8 cellular contexts compared by ENCODE assay signal in genomic region chr12:109998904-109999648, GRCh38. TPM values are rescaled to one million over a fixed set of nuclear protein-coding genes. Genes with fewer than 3 reads are reported as not detected.
DNase-seq lines count a peak whose midpoint lies in the region; ATAC-seq and TF ChIP-seq lines count a peak whose summit lies in the region.

Gene ANKRD13A (plus strand): TSS chr12:109999430. CDS start chr12:109999689, 259 bp downstream.

- peak within 1 kb of the TSS; percentile 74 for H3K4me3 ChIP-seq in Caco-2 (ENCODE audit: low read depth, low read length)
- peak within 1 kb of the TSS; percentile 75 to 94 for H3K4me3 ChIP-seq in mucosa of rectum (ENCODE audit: low read length in 2 of 2)

- peak within 1 kb of the TSS; percentile 80 to 85 for H3K27ac ChIP-seq in mucosa of rectum (ENCODE audit: low read depth in 2 of 2, low read length in 2 of 2)

- TF ChIP-seq CTCF in Caco-2 (IDR thresholded peaks at IDR 0.05; ENCODE audit: insufficient read depth in 1 of 2, low read depth in 1 of 2, low read length in 1 of 2, severe bottlenecking in 1 of 2, unreplicated experiment in 1 of 2), result no peak

- no peaks in the 10 kb centered on the region; the same call in 1 of the 2 replicates for H3K36me3 ChIP-seq in Caco-2 (ENCODE audit: control insufficient read depth, insufficient read depth, low read length)
- H3K36me3 ChIP-seq in mucosa of rectum (ENCODE audit: control insufficient read depth in 2 of 2, insufficient read depth in 2 of 2, low read length in 2 of 2), result no peaks in the 10 kb centered on the region

- H3K27ac Mint-ChIP-seq in Caco-2 (ENCODE audit: unreplicated experiment), result peak within 1 kb of the TSS; percentile 100
- H3K27ac Mint-ChIP-seq in activated T-cell treated with anti-CD3 and anti-CD28 coated beads, Interleukin-2, amount 50 U/mL, for 24 hours, result peak within 1 kb of the TSS; percentile 98

- H3K36me3 Mint-ChIP-seq in Caco-2 (ENCODE audit: insufficient read depth, unreplicated experiment), result peaks cover 24% of the 10 kb centered on the region
- H3K36me3 Mint-ChIP-seq in activated T-cell treated with anti-CD3 and anti-CD28 coated beads, Interleukin-2, amount 50 U/mL, for 24 hours (ENCODE audit: low read depth), result peaks cover 35% of the 10 kb centered on the region

- CTCF ChIA-PET in Caco-2 (lab: Charles Lee), result interaction anchor here (0.6 kb wide), 1 partner anchor 1267 kb away, joined by 3 read pairs; no protein-coding TSS in a partner anchor

- no peaks in the 10 kb centered on the region for H3K27me3 Mint-ChIP-seq in Caco-2 (ENCODE audit: insufficient read depth, unreplicated experiment)
- H3K27me3 Mint-ChIP-seq in activated T-cell treated with anti-CD3 and anti-CD28 coated beads, Interleukin-2, amount 50 U/mL, for 24 hours, result no peaks in the 10 kb centered on the region

- DNase-seq in Caco-2 (peak; percentile 91 to 92), KG1 (lab: John Stamatoyannopoulos, UW) (peak; percentile 83), erythroblast (lab: John Stamatoyannopoulos, UW) (peak; percentile 95 to 97)
- DNase-seq in activated T-cell treated with anti-CD3 and anti-CD28 coated beads, Interleukin-2, amount 50 U/mL, for 24 hours, result peak; percentile 91
- DNase-seq in stimulated activated CD8-positive, alpha-beta memory T cell treated with anti-CD3 and anti-CD28 coated beads, Interleukin-4, amount 100 ng/mL, for 4 hours (ENCODE audit: low read depth in 2 of 2, low spot score in 1 of 2), result peak; percentile 71 to 72

- no peaks in the 10 kb centered on the region for H3K9me3 Mint-ChIP-seq in Caco-2 (ENCODE audit: unreplicated experiment)
- H3K9me3 Mint-ChIP-seq in activated T-cell treated with anti-CD3 and anti-CD28 coated beads, Interleukin-2, amount 50 U/mL, for 24 hours, result no peaks in the 10 kb centered on the region

- peak within 1 kb of the TSS; percentile 91 for H3K4me3 Mint-ChIP-seq in Caco-2 (ENCODE audit: unreplicated experiment)
- peak within 1 kb of the TSS; percentile 99 for H3K4me3 Mint-ChIP-seq in activated T-cell treated with anti-CD3 and anti-CD28 coated beads, Interleukin-2, amount 50 U/mL, for 24 hours

- H3K9me3 ChIP-seq in Caco-2 (no peaks in the 10 kb centered on the region), mucosa of rectum (ENCODE audit: control insufficient read depth in 2 of 2, low read length in 2 of 2) (no peaks in the 10 kb centered on the region)

- H3K9ac ChIP-seq in mucosa of rectum (ENCODE audit: low read depth in 1 of 2, low read length in 2 of 2), result peak within 1 kb of the TSS; percentile 86 to 90

- H3K27me3 ChIP-seq in Caco-2 (replicated peaks; ENCODE audit: control insufficient read depth, insufficient read depth, low read length) (no peaks in the 10 kb centered on the region), mucosa of rectum (ENCODE audit: control insufficient read depth in 2 of 2, insufficient read depth in 2 of 2, low read length in 2 of 2) (no peaks in the 10 kb centered on the region)

- ATAC-seq in GM21529 (IDR thresholded peaks at IDR 0.05; ENCODE audit: unreplicated experiment), result peak; percentile 46

- H3K4me1 Mint-ChIP-seq in Caco-2 (ENCODE audit: low read depth, unreplicated experiment), result peaks cover 28% of the 10 kb centered on the region
- peaks cover 69% of the 10 kb centered on the region for H3K4me1 Mint-ChIP-seq in activated T-cell treated with anti-CD3 and anti-CD28 coated beads, Interleukin-2, amount 50 U/mL, for 24 hours (ENCODE audit: low read depth)

- TF ChIP-seq POLR2A in erythroblast (IDR thresholded peaks at IDR 0.05; ENCODE audit: low read length), result peak; percentile 75

- intact Hi-C loops in Caco-2 (cut with micrococcal nuclease; ENCODE audit: unreplicated experiment), result loop anchor here (5.0 kb wide), 1 partner anchor 38 kb away; no protein-coding TSS in a partner anchor

- H3K4me1 ChIP-seq in Caco-2 (peaks cover 19% of the 10 kb centered on the region), mucosa of rectum (ENCODE audit: control insufficient read depth in 2 of 2, insufficient read depth in 2 of 2, low read length in 2 of 2) (peaks cover 25 to 31% of the 10 kb centered on the region in 2 donors)

- POLR2A ChIA-PET in Caco-2 (lab: Charles Lee), result interaction anchor here (0.8 kb wide), 1 partner anchor 596 kb away, joined by 7 read pairs; no protein-coding TSS in a partner anchor

- no TSS peak for BruUV-seq in Caco-2 (replicated peaks; lab: Mats Ljungman, UMichigan)

TF ChIP-seq in PFSK-1, 5 proteins besides CTCF, POLR2A, EP300 and RAD21:
- TF ChIP-seq POLR2AphosphoS5 (IDR thresholded peaks at IDR 0.05; ENCODE audit: low read depth, low read length) (peak; percentile 59; the same call in 1 of the 2 replicates), REST (IDR thresholded peaks at IDR 0.05; ENCODE audit: insufficient read depth in 1 of 2, low read depth in 2 of 2, low read length in 2 of 2) (0 out of 4 replicates have a peak, but pooled peaks of 1 of the 2 experiments have one; percentile 2), FOXP2 (optimal IDR thresholded peaks at IDR 0.05; ENCODE audit: borderline replicate concordance, extremely low read depth, extremely low read length, insufficient read depth) (peak; percentile 54), TAF1 (IDR thresholded peaks at IDR 0.05; ENCODE audit: borderline replicate concordance, insufficient read depth, low read length) (peak; percentile 94), SIN3A (IDR thresholded peaks at IDR 0.05; ENCODE audit: borderline replicate concordance, insufficient read depth, low read length) (peak; percentile 62; the same call in 1 of the 2 replicates)

RNA-seq across cellular contexts. Expression of gene ANKRD13A, which starts in this region (rescaled TPM):
- 42.2 and 47.2 TPM in 2 replicates for total RNA-seq in Caco-2 (2022)
- 17.0 TPM for polyA plus RNA-seq in PFSK-1 (2012; ENCODE audit: insufficient read length, low read depth)

Comparison
In these comparisons a context has a peak if more than half of its experiments do, and no peak if none do; other contexts are left out.
1. Peak in every context shown above with its lines: DNase-seq, ATAC-seq, H3K4me3 ChIP-seq and H3K27ac ChIP-seq.